9 cellular contexts compared by ENCODE assay signal in genomic region chr19:18104793-18105131, GRCh38. TPM values are rescaled to one million over a fixed set of nuclear protein-coding genes. Genes with fewer than 3 reads are reported as not detected.
DNase-seq lines count a peak whose midpoint lies in the region; ATAC-seq, FAIRE-seq and TF ChIP-seq lines count a peak whose summit lies in the region.
"Had no signal": no experiment of that assay in that cellular context is flagged by ENCODE, and none has a peak within 500 bp of the region (broad histone marks: within the 10 kb centered on the region; RNA-seq: fewer than 3 reads in every experiment).

No MANE protein-coding gene starts in this region.

- H3K36me3 Mint-ChIP-seq in activated T-cell treated with anti-CD3 and anti-CD28 coated beads, Interleukin-2, amount 50 U/mL, for 4 hours (ENCODE audit: insufficient read depth) = no peaks in the 10 kb centered on the region
- peaks cover 2% of the 10 kb centered on the region for H3K36me3 Mint-ChIP-seq in activated naive CD8-positive, alpha-beta T cell treated with anti-CD3 and anti-CD28 coated beads, Interleukin-2, amount 50 U/mL, for 24 hours (ENCODE audit: low read depth)

- peak overlapping the region; percentile 62 to 83 for H3K4me3 ChIP-seq in kidney (ENCODE audit: low read length in 2 of 2)

- no peak for FAIRE-seq in kidney (lab: Jason Lieb, UNC)
- FAIRE-seq: TTC549 had no signal

- peaks cover 8 to 17% of the 10 kb centered on the region in 2 donors for H3K4me1 ChIP-seq in kidney (ENCODE audit: control insufficient read depth in 1 of 2, insufficient read depth in 1 of 2, low read depth in 1 of 2, low read length in 2 of 2)

- H3K9me3 Mint-ChIP-seq in activated T-cell treated with anti-CD3 and anti-CD28 coated beads, Interleukin-2, amount 50 U/mL, for 4 hours = no peaks in the 10 kb centered on the region
- no peaks in the 10 kb centered on the region for H3K9me3 Mint-ChIP-seq in activated naive CD8-positive, alpha-beta T cell treated with anti-CD3 and anti-CD28 coated beads, Interleukin-2, amount 50 U/mL, for 24 hours

- peaks cover 21% of the 10 kb centered on the region for H3K4me1 Mint-ChIP-seq in activated T-cell treated with anti-CD3 and anti-CD28 coated beads, Interleukin-2, amount 50 U/mL, for 4 hours (ENCODE audit: low read depth)
- peaks cover 35% of the 10 kb centered on the region for H3K4me1 Mint-ChIP-seq in activated naive CD8-positive, alpha-beta T cell treated with anti-CD3 and anti-CD28 coated beads, Interleukin-2, amount 50 U/mL, for 24 hours

- peak overlapping the region; percentile 35 for H3K27ac Mint-ChIP-seq in activated naive CD8-positive, alpha-beta T cell treated with anti-CD3 and anti-CD28 coated beads, Interleukin-2, amount 50 U/mL, for 24 hours

- TF ChIP-seq CTCF in kidney (IDR thresholded peaks at IDR 0.05; ENCODE audit: borderline replicate concordance, extremely low read depth, insufficient read depth) = no peak

- intact Hi-C loops in kidney (cut with DNase I) = no loop called here

- no peaks in the 10 kb centered on the region for H3K27me3 Mint-ChIP-seq in activated T-cell treated with anti-CD3 and anti-CD28 coated beads, Interleukin-2, amount 50 U/mL, for 4 hours (ENCODE audit: low read depth)
- H3K27me3 Mint-ChIP-seq in activated naive CD8-positive, alpha-beta T cell treated with anti-CD3 and anti-CD28 coated beads, Interleukin-2, amount 50 U/mL, for 24 hours = no peaks in the 10 kb centered on the region

- peak overlapping the region; percentile 74 for H3K4me3 Mint-ChIP-seq in activated T-cell treated with anti-CD3 and anti-CD28 coated beads, Interleukin-2, amount 50 U/mL, for 4 hours
- H3K4me3 Mint-ChIP-seq in activated naive CD8-positive, alpha-beta T cell treated with anti-CD3 and anti-CD28 coated beads, Interleukin-2, amount 50 U/mL, for 24 hours = peak overlapping the region; percentile 72

- H3K27ac ChIP-seq in kidney (ENCODE audit: low read depth in 2 of 2, low read length in 2 of 2) (peak overlapping the region in 1 of 2 donors; percentile 65), temporal lobe (ENCODE audit: low read depth, low read length) (peak overlapping the region; percentile 19)

- DNase-seq in activated T-cell treated with anti-CD3 and anti-CD28 coated beads, Interleukin-2, amount 50 U/mL, for 4 hours = no peak
- DNase-seq in activated T-cell treated with anti-CD3 and anti-CD28 coated beads for 4 hours (no peak), kidney (no peak), AG20443 (ENCODE audit: low spot score) (no peak), occipital lobe (lab: John Stamatoyannopoulos, UW) (no peak)
- no peak for DNase-seq in activated naive CD8-positive, alpha-beta T cell treated with anti-CD3 and anti-CD28 coated beads, Interleukin-2, amount 50 U/mL, for 24 hours
- no peak for DNase-seq in stimulated activated naive CD4-positive, alpha-beta T cell (lab: John Stamatoyannopoulos, UW)

- peak overlapping the region; percentile 24 to 72 for H3K9ac ChIP-seq in kidney (ENCODE audit: low read length in 2 of 2)

- ATAC-seq in activated T-cell treated with anti-CD3 and anti-CD28 coated beads, Interleukin-2, amount 50 U/mL, for 4 hours = no peak
- no peak for ATAC-seq in activated naive CD8-positive, alpha-beta T cell treated with anti-CD3 and anti-CD28 coated beads, Interleukin-2, amount 50 U/mL, for 24 hours

- H3K9me3 ChIP-seq in kidney (ENCODE audit: control insufficient read depth in 1 of 2, low read length in 2 of 2) = no peaks in the 10 kb centered on the region

- H3K36me3 ChIP-seq in kidney (ENCODE audit: control insufficient read depth in 1 of 2, insufficient read depth in 2 of 2, low read length in 2 of 2) = no peaks in the 10 kb centered on the region

RNA-seq across cellular contexts. Expression of gene MAST3, which starts 7.2 kb away (rescaled TPM):
- 10 to 100 TPM; 10.4 to 11.1 (median 10.7) TPM for total RNA-seq in activated T-cell treated with anti-CD3 and anti-CD28 coated beads, Interleukin-2, amount 50 U/mL, for 4 hours
- total RNA-seq in kidney (16.0 TPM), temporal lobe (7.6 TPM), occipital lobe (5.0 TPM)
- polyA plus RNA-seq in kidney (ENCODE audit: insufficient read depth, low read depth, low replicate concordance) = 5.6 TPM

RNA-seq across cellular contexts. Expression of gene IL12RB1, which starts 18.0 kb away (rescaled TPM):
- 10 to 100 TPM; 10.4 to 16.1 (median 14.8) TPM for total RNA-seq in activated T-cell treated with anti-CD3 and anti-CD28 coated beads, Interleukin-2, amount 50 U/mL, for 4 hours
- total RNA-seq in kidney = 3.2 TPM
- polyA plus RNA-seq in kidney (ENCODE audit: insufficient read depth, low read depth, low replicate concordance) = 0.45 TPM
- total RNA-seq in temporal lobe = not detected
- 0.47 TPM for total RNA-seq in occipital lobe

RNA-seq across cellular contexts. Expression of gene PIK3R2, which starts 48.2 kb away (rescaled TPM):
- 10 to 100 TPM; 16.5 to 21.4 (median 19.6) TPM for total RNA-seq in activated T-cell treated with anti-CD3 and anti-CD28 coated beads, Interleukin-2, amount 50 U/mL, for 4 hours
- total RNA-seq in kidney (29.6 TPM), temporal lobe (62.7 TPM), occipital lobe (43.5 TPM)
- 10.1 TPM for polyA plus RNA-seq in kidney (ENCODE audit: insufficient read depth, low read depth, low replicate concordance)
